8 cellular contexts compared by ENCODE assay signal in genomic region chr1:145957443-145958319, GRCh38. TPM values are rescaled to one million over a fixed set of nuclear protein-coding genes. Genes with fewer than 3 reads are reported as not detected.
DNase-seq lines count a peak whose midpoint lies in the region; ATAC-seq and TF ChIP-seq lines count a peak whose summit lies in the region.

TSS of gene LIX1L (minus strand) at chr1:145958017. CDS start at chr1:145957927, 90 bp downstream.

- WGBS in HUES64, result under 1% methylated on average over 60 of the region's 60 CpGs

- DNase-seq in Calu3, result peak; percentile 97
- DNase-seq in activated CD8-positive, alpha-beta memory T cell treated with anti-CD3 and anti-CD28 coated beads, Interleukin-2, amount 50 U/mL, for 4 hours, result peak; percentile 93
- peak; percentile 90 for DNase-seq in endothelial cell (ENCODE audit: low spot score)
- peak; percentile 81 to 92 for DNase-seq in mesothelial cell of epicardium (ENCODE audit: low spot score in 2 of 2, unreplicated experiment in 2 of 2)
- peak; percentile 91 to 92 for DNase-seq in stimulated activated CD8-positive, alpha-beta memory T cell treated with anti-CD3 and anti-CD28 coated beads, Interleukin-15, amount 100 ng/mL, for 48 hours (ENCODE audit: low read depth in 2 of 2)

- H3K36me3 Mint-ChIP-seq in Calu3 (ENCODE audit: insufficient read depth, unreplicated experiment) (peaks cover 31% of the 10 kb centered on the region), endothelial cell (ENCODE audit: low read depth, unreplicated experiment) (peaks cover 2% of the 10 kb centered on the region), mesothelial cell of epicardium (no peaks in the 10 kb centered on the region)

- CTCF ChIA-PET in Calu3 (lab: Charles Lee), result interaction anchor here (0.6 to 2.1 kb wide), 12 partner anchors 14 to 350 kb away, joined by 3 to 11 read pairs (median 4); partner anchors contain the start of genes GPR89A, NUDT17, PIAS3 and RBM8A

- H3K4me1 Mint-ChIP-seq in Calu3 (ENCODE audit: low read depth, unreplicated experiment), result peaks cover 42% of the 10 kb centered on the region
- peaks cover 64% of the 10 kb centered on the region for H3K4me1 Mint-ChIP-seq in endothelial cell (ENCODE audit: unreplicated experiment)
- peaks cover 41% of the 10 kb centered on the region for H3K4me1 Mint-ChIP-seq in mesothelial cell of epicardium

- no peak for TF ChIP-seq CTCF in Calu3 (IDR thresholded peaks at IDR 0.05; ENCODE audit: unreplicated experiment)
- TF ChIP-seq CTCF in OCI-LY1 (IDR thresholded peaks at IDR 0.05; ENCODE audit: low read length), result no peak
- no peak for TF ChIP-seq CTCF in endothelial cell (IDR thresholded peaks at IDR 0.05; ENCODE audit: unreplicated experiment)
- TF ChIP-seq CTCF in mesothelial cell of epicardium (IDR thresholded peaks at IDR 0.05; ENCODE audit: unreplicated experiment), result no peak

- H3K27ac Mint-ChIP-seq in Calu3 (ENCODE audit: unreplicated experiment), result peak within 1 kb of the TSS; percentile 17
- H3K27ac Mint-ChIP-seq in endothelial cell (ENCODE audit: unreplicated experiment), result peak within 1 kb of the TSS; percentile 92
- H3K27ac Mint-ChIP-seq in mesothelial cell of epicardium, result peak within 1 kb of the TSS; percentile 82

- peaks cover 10% of the 10 kb centered on the region for H3K4me1 ChIP-seq in HUES64 (ENCODE audit: insufficient read depth, low read length)
- peaks cover 74% of the 10 kb centered on the region for H3K4me1 ChIP-seq in OCI-LY1 (ENCODE audit: insufficient read depth, low read length, severe bottlenecking)

- no peaks in the 10 kb centered on the region for H4K20me1 ChIP-seq in OCI-LY1 (ENCODE audit: insufficient read depth, low read length)

- H3K27ac ChIP-seq in HUES64 (ENCODE audit: low read depth, low read length) (no peak within 1 kb of the TSS), OCI-LY1 (ENCODE audit: low read depth, low read length, poor library complexity, severe bottlenecking) (peak within 1 kb of the TSS; percentile 67)

- no peaks in the 10 kb centered on the region for H3K9me2 ChIP-seq in OCI-LY1 (ENCODE audit: low read depth, low read length)

- no TSS peak for BruUV-seq in Calu3 (replicated peaks; lab: Mats Ljungman, UMichigan)

- H3K27me3 ChIP-seq in HUES64 (ENCODE audit: insufficient read depth, low read length), result peaks cover 86% of the 10 kb centered on the region
- no peaks in the 10 kb centered on the region for H3K27me3 ChIP-seq in OCI-LY1 (ENCODE audit: insufficient read depth, low read length)

- H3K9me3 ChIP-seq in HUES64 (ENCODE audit: insufficient read depth, low read depth, low read length), result no peaks in the 10 kb centered on the region
- no peaks in the 10 kb centered on the region for H3K9me3 ChIP-seq in OCI-LY1 (ENCODE audit: low read length)

- H3K4me2 ChIP-seq in OCI-LY1 (ENCODE audit: low read length), result peak within 1 kb of the TSS; percentile 84

- no peaks in the 10 kb centered on the region; the same call in 1 of the 2 replicates for H3K79me2 ChIP-seq in OCI-LY1 (ENCODE audit: insufficient read depth, low read length)

- H3K4me3 ChIP-seq in HUES64 (ENCODE audit: low read length), result peak within 1 kb of the TSS; percentile 65
- H3K4me3 ChIP-seq in OCI-LY1 (ENCODE audit: low read depth, low read length, poor library complexity, severe bottlenecking), result peak within 1 kb of the TSS; percentile 78

- H2AFZ ChIP-seq in OCI-LY1 (ENCODE audit: low read length), result no peak within 1 kb of the TSS

- peak; percentile 84 for ATAC-seq in GM21447 (IDR thresholded peaks at IDR 0.05; ENCODE audit: unreplicated experiment)

- H3K27me3 Mint-ChIP-seq in Calu3 (ENCODE audit: unreplicated experiment), result peaks cover 84% of the 10 kb centered on the region
- peaks cover 28% of the 10 kb centered on the region for H3K27me3 Mint-ChIP-seq in endothelial cell (ENCODE audit: unreplicated experiment)
- peaks cover 74% of the 10 kb centered on the region for H3K27me3 Mint-ChIP-seq in mesothelial cell of epicardium (ENCODE audit: low read depth)

- no peaks in the 10 kb centered on the region for H3K9me3 Mint-ChIP-seq in Calu3 (ENCODE audit: low read depth, unreplicated experiment)
- no peaks in the 10 kb centered on the region for H3K9me3 Mint-ChIP-seq in endothelial cell (ENCODE audit: unreplicated experiment)
- no peaks in the 10 kb centered on the region for H3K9me3 Mint-ChIP-seq in mesothelial cell of epicardium

- no peaks in the 10 kb centered on the region for H3K36me3 ChIP-seq in HUES64 (ENCODE audit: insufficient read depth, low read length)
- H3K36me3 ChIP-seq in OCI-LY1 (ENCODE audit: insufficient read depth, low read length), result peaks cover 15% of the 10 kb centered on the region; the same call in 1 of the 2 replicates

- H3K4me3 Mint-ChIP-seq in Calu3 (ENCODE audit: low read depth, unreplicated experiment) (peak within 1 kb of the TSS; percentile 70), endothelial cell (ENCODE audit: unreplicated experiment) (peak within 1 kb of the TSS; percentile 96), mesothelial cell of epicardium (peak within 1 kb of the TSS; percentile 80)

- H3F3A ChIP-seq in OCI-LY1 (ENCODE audit: insufficient read depth, low read length), result 0 out of 2 replicates have a peak, but pooled peaks cover 6% of the 10 kb centered on the region

- no peak within 1 kb of the TSS for H3K9ac ChIP-seq in HUES64 (ENCODE audit: low read depth, low read length)
- peak within 1 kb of the TSS; percentile 80 for H3K9ac ChIP-seq in OCI-LY1 (ENCODE audit: low read length)

- intact Hi-C loops in Calu3 (cut with micrococcal nuclease; ENCODE audit: unreplicated experiment), result loop anchor here (2.0 kb wide), 1 partner anchor 19 kb away; no protein-coding TSS in a partner anchor

RNA-seq across cellular contexts. Expression of gene LIX1L, which starts in this region (rescaled TPM):
- total RNA-seq in Calu3 (2022) (6.3 and 7.2 TPM in 2 replicates), endothelial cell (ENCODE audit: unreplicated experiment) (83.3 TPM), mesothelial cell of epicardium (26.6 to 27.6 TPM (median 27.1 TPM) in 3 replicates)
- 5.9 TPM for polyA plus RNA-seq in HUES64 (2013, experiment 1 of 2)
- 8.3 TPM for polyA plus RNA-seq in HUES64 (2013, experiment 2 of 2)

Comparison
In these comparisons a context has a peak if more than half of its experiments do, and no peak if none do; other contexts are left out.
1. H3K27ac Mint-ChIP-seq: peak in every context shown above with its lines; median percentile 92 in endothelial cell; 82 in mesothelial cell of epicardium; 17 in Calu3.